ENCODE assay signal across 8 cellular contexts in the genomic region with DNA sequence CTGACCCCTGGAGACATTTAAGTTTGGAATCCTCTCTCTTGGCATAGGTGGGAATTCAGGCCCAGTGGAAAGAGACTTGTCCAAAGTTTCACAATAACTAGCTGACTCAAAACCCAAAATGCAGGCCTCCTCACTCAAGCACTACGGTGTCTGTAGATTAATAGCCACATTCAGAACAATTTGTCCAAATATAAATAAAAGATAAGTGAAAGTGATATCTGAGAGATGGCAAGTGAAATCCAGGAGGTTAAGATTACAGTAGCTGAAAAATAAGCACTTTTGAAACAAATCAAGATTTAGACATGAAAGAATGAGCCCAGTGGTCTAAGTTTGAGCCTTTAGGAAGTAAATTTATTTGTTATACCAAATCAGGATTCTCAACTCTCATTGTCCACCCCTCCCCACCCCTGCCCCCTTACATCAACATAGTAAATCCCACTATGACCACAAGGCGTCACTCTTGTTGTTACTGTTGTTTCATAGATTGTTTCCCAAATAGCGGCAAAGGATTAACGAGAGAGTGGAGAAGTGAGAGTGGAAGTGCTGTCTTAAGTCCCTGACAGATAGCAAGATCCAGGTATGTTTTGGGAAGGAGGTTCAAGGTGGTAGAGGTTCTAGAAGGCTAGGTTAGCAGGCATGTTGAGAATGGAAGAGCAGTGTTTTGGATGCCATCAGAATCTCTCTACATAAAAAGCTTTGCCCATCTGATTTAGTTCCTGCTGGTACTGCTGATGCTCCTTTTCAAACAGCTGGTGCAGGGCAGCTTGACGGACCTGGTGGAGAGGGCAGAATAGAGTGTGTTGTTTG. TPM values are rescaled to one million over a fixed set of nuclear protein-coding genes. Genes with fewer than 3 reads are reported as not detected.
DNase-seq lines count a peak whose midpoint lies in the region; ATAC-seq, FAIRE-seq and TF ChIP-seq lines count a peak whose summit lies in the region.

No MANE protein-coding gene starts in this region.

- no peak overlapping the region for H3K4me3 Mint-ChIP-seq in HFFc6
- H3K4me3 Mint-ChIP-seq in stimulated activated memory B cell treated with anti-CD40 and anti-IgM and Interleukin-4, amounts not matched to agents 10 μg/mL and 1 μg/mL and 100 μg/mL, for 72 hours: no peak overlapping the region

- POLR2A ChIA-PET in K562 (lab: Yijun Ruan, JAX): interaction anchor here (0.6 to 2.1 kb wide), 8 partner anchors 9 to 406 kb away, joined by 3 to 7 read pairs (median 4); no protein-coding TSS in a partner anchor

- 0% methylated on average over 5 of the region's 5 CpGs for WGBS in K562 (ENCODE audit: insufficient coverage, low coverage, missing lambda C conversion rate)

- H3K36me3 ChIP-seq in OCI-LY3 (replicated peaks; ENCODE audit: low read depth, low read length) (no peaks in the 10 kb centered on the region), K562 (ENCODE audit: control insufficient read depth, insufficient read depth, low read length) (no peaks in the 10 kb centered on the region)

- in situ Hi-C loops in K562 (cut with MboI): no loop called here

- H3K9me1 ChIP-seq in K562 (ENCODE audit: control insufficient read depth, insufficient read depth, low read length): no peaks in the 10 kb centered on the region

- no TSS peak for BruUV-seq in K562 (replicated peaks; lab: Mats Ljungman, UMichigan)

- H2AFZ ChIP-seq in OCI-LY3 (ENCODE audit: low read depth, low read length): no peak overlapping the region
- peak overlapping the region; percentile 66 for H2AFZ ChIP-seq in K562 (ENCODE audit: low read depth, low read length)

- CTCF ChIA-PET in K562 (lab: Yijun Ruan, JAX; ENCODE audit: low intra/inter-chr PET ratio): interaction anchor here (1.5 to 2.3 kb wide), 4 partner anchors 10 to 146 kb away, joined by 4 to 14 read pairs (median 6); a partner anchor contains a TSS

- no peaks in the 10 kb centered on the region for H3K36me3 Mint-ChIP-seq in HFFc6 (ENCODE audit: low read depth)
- no peaks in the 10 kb centered on the region for H3K36me3 Mint-ChIP-seq in stimulated activated memory B cell treated with anti-CD40 and anti-IgM and Interleukin-4, amounts not matched to agents 10 μg/mL and 1 μg/mL and 100 μg/mL, for 72 hours

- peaks cover 13% of the 10 kb centered on the region for H3K27me3 ChIP-seq in OCI-LY3 (ENCODE audit: low read depth, low read length)
- H3K27me3 ChIP-seq in K562 (ENCODE audit: control insufficient read depth in 2 of 2, insufficient read depth in 2 of 2, low read length in 2 of 2): no peaks in the 10 kb centered on the region

- peak overlapping the region; percentile 45 for H3K4me2 ChIP-seq in OCI-LY3 (ENCODE audit: low read length)
- peak overlapping the region; percentile 65; the same call in 1 of the 2 replicates for H3K4me2 ChIP-seq in K562 (ENCODE audit: insufficient read depth, low read length)

- peak overlapping the region; percentile 9; the same call in 1 of the 2 replicates for H3K4me3 ChIP-seq in OCI-LY3 (ENCODE audit: low read length)
- no peak overlapping the region for H3K4me3 ChIP-seq in K562

- intact Hi-C loops in K562 (cut with micrococcal nuclease): loop anchor here (1.0 to 10.0 kb wide), 3 partner anchors 73 to 266 kb away; a partner anchor contains a TSS

- DNase-seq in DMS114 treated with DMSO at 0.1 percent for 48 hours (lab: John Stamatoyannopoulos, UW; ENCODE audit: unreplicated experiment) (peak; percentile 81), HFFc6 (peak; percentile 57), K562 (ENCODE audit: extremely low read depth in 1 of 4, low spot score in 3 of 4) (peak; percentile 73 to 77 (median 76)), iPS-NIHi7 (ENCODE audit: extremely low spot score) (peak; percentile 72), NCI-H2029 (lab: John Stamatoyannopoulos, UW) (no peak)

- ATAC-seq in K562 (peak; percentile 87), HG02588 (IDR thresholded peaks at IDR 0.05; ENCODE audit: unreplicated experiment) (no peak)
- ATAC-seq in stimulated activated memory B cell treated with anti-CD40 and anti-IgM and Interleukin-4, amounts not matched to agents 10 μg/mL and 1 μg/mL and 100 μg/mL, for 72 hours: peak; percentile 47

- TF ChIP-seq RAD21 in K562 (CRISPR knock-in tag; conservative IDR thresholded peaks at IDR 0.05 in 1 of 2, IDR thresholded peaks at IDR 0.05 in 1 of 2): peak; percentile 64 to 66

- peaks cover 6% of the 10 kb centered on the region for H3K4me1 Mint-ChIP-seq in HFFc6 (ENCODE audit: low read depth)
- H3K4me1 Mint-ChIP-seq in stimulated activated memory B cell treated with anti-CD40 and anti-IgM and Interleukin-4, amounts not matched to agents 10 μg/mL and 1 μg/mL and 100 μg/mL, for 72 hours: no peaks in the 10 kb centered on the region

- FAIRE-seq in K562 (lab: Jason Lieb, UNC): peak; percentile 88

- H4K20me1 ChIP-seq in OCI-LY3 (ENCODE audit: insufficient read depth, low read length) (no peaks in the 10 kb centered on the region), K562 (replicated peaks; ENCODE audit: control insufficient read depth, insufficient read depth, low read length) (no peaks in the 10 kb centered on the region)

- H3K79me2 ChIP-seq in OCI-LY3 (ENCODE audit: low read length) (no peaks in the 10 kb centered on the region), K562 (ENCODE audit: control insufficient read depth, insufficient read depth, low read length) (no peaks in the 10 kb centered on the region; the same call in 2 of the 3 replicates)

- TF ChIP-seq EP300 in K562 (IDR thresholded peaks at IDR 0.05; ENCODE audit: low read length): no peak

- TF ChIP-seq CTCF in HFFc6 (IDR thresholded peaks at IDR 0.05) (peak; percentile 78), OCI-LY3 (IDR thresholded peaks at IDR 0.05; ENCODE audit: low read depth, low read length) (peak; percentile 81), K562 (IDR thresholded peaks at IDR 0.05 in 2 of 3, conservative IDR thresholded peaks at IDR 0.05 in 1 of 3; ENCODE audit: insufficient read depth in 2 of 3, low read depth in 1 of 3, low read length in 3 of 3) (peak; percentile 57 to 73 (median 73))

- H3K27ac ChIP-seq in OCI-LY3 (ENCODE audit: low read length) (no peak overlapping the region), K562 (ENCODE audit: extremely low read depth, low read depth, low read length) (no peak overlapping the region)

- no peak overlapping the region for H3K9ac ChIP-seq in OCI-LY3 (ENCODE audit: low read length)
- peak overlapping the region in 1 of 2 experiments; percentile 29; a peak in 1 of 4 replicates for H3K9ac ChIP-seq in K562 (ENCODE audit: insufficient read depth in 1 of 2, low read depth in 2 of 2, low read length in 2 of 2)

- no peak overlapping the region for H3K27ac Mint-ChIP-seq in HFFc6
- no peak overlapping the region for H3K27ac Mint-ChIP-seq in stimulated activated memory B cell treated with anti-CD40 and anti-IgM and Interleukin-4, amounts not matched to agents 10 μg/mL and 1 μg/mL and 100 μg/mL, for 72 hours

- H3K9me3 ChIP-seq in OCI-LY3 (ENCODE audit: insufficient read depth, low read length): no peaks in the 10 kb centered on the region
- H3K9me3 ChIP-seq in K562 (replicated peaks; ENCODE audit: control insufficient read depth, insufficient read depth, low read depth, low read length): no peaks in the 10 kb centered on the region

- TF ChIP-seq POLR2A in K562 (conservative IDR thresholded peaks at IDR 0.05): no peak

- H3K9me3 Mint-ChIP-seq in HFFc6: no peaks in the 10 kb centered on the region
- H3K9me3 Mint-ChIP-seq in stimulated activated memory B cell treated with anti-CD40 and anti-IgM and Interleukin-4, amounts not matched to agents 10 μg/mL and 1 μg/mL and 100 μg/mL, for 72 hours: no peaks in the 10 kb centered on the region

- peaks cover 3% of the 10 kb centered on the region for H3K27me3 Mint-ChIP-seq in HFFc6 (ENCODE audit: insufficient read depth)
- H3K27me3 Mint-ChIP-seq in stimulated activated memory B cell treated with anti-CD40 and anti-IgM and Interleukin-4, amounts not matched to agents 10 μg/mL and 1 μg/mL and 100 μg/mL, for 72 hours: peaks cover 11% of the 10 kb centered on the region

- H3K4me1 ChIP-seq in OCI-LY3 (ENCODE audit: low read length) (peaks cover 10% of the 10 kb centered on the region; the same call in 1 of the 2 replicates), K562 (replicated peaks in 1 of 2; ENCODE audit: control insufficient read depth in 2 of 2, insufficient read depth in 2 of 2, low read length in 2 of 2) (peaks cover 5 to 8% of the 10 kb centered on the region in 2 experiments; a peak in 4 of 5 replicates)

RNA-seq across cellular contexts. Expression of a gene that starts 7.1 kb away (rescaled TPM):
- 100 to 1,000 TPM; 503 to 809 (median 701) TPM for total RNA-seq in HFFc6 (2021; fragmentation: NEBNext Ultra II Directional; extraction: Animal tissue kit (Norgen Biotek cat#: 25700))
- 94.6 and 152 TPM in 2 replicates for total RNA-seq in K562 (2011; cell fraction: chromatin; rRNA removed; ENCODE audit: low replicate concordance)
- 60.4 and 81.0 TPM in 2 replicates for total RNA-seq in K562 (2011; cell fraction: nucleolus; rRNA removed)
- total RNA-seq in K562 (2011; cell fraction: nucleoplasm; rRNA removed): 113 and 173 TPM in 2 replicates
- total RNA-seq in K562 (2014; rRNA removed) (344 and 399 TPM in 2 replicates), K562 (2014; rRNA removed; fragmentation: Illumina TruSeq; extraction: Trizol) (350 and 402 TPM in 2 replicates), K562 (2015; rRNA removed; fragmentation: Illumina TruSeq; extraction: Trizol) (400 and 421 TPM in 2 replicates), K562 (2021) (500 and 507 TPM in 2 replicates)
- polyA plus RNA-seq in K562 (2011; rRNA removed) (423 and 536 TPM in 2 replicates), K562 (2014; fragmentation: Illumina TruSeq; extraction: Trizol) (488 and 545 TPM in 2 replicates), K562 (2014; fragmentation: Nextera tagmentation; extraction: Ambion mirVana) (100 to 1,000 TPM; 202 to 241 TPM), K562 (2014; rRNA removed) (496 and 604 TPM in 2 replicates)
- 181 and 303 TPM in 2 replicates for polyA plus RNA-seq in K562 (2011; cell fraction: cytosol; rRNA removed)
- polyA plus RNA-seq in K562 (2011; cell fraction: nucleus; rRNA removed): 147 and 198 TPM in 2 replicates
- 390 and 526 TPM in 2 replicates for polyA plus RNA-seq in K562 (2012)
- polyA minus RNA-seq in K562 (2011; rRNA and poly(A)+ RNA removed): 256 and 293 TPM in 2 replicates
- 99.9 and 136 TPM in 2 replicates for polyA minus RNA-seq in K562 (2011; cell fraction: cytosol; rRNA and poly(A)+ RNA removed)
- 42.7 and 79.9 TPM in 2 replicates for polyA minus RNA-seq in K562 (2011; cell fraction: nucleus; rRNA and poly(A)+ RNA removed)

RNA-seq across cellular contexts. Expression of a gene that starts 7.2 kb away (rescaled TPM):
- not detected for total RNA-seq in HFFc6 (2021; fragmentation: NEBNext Ultra II Directional; extraction: Animal tissue kit (Norgen Biotek cat#: 25700))
- total RNA-seq in K562 (2011; cell fraction: chromatin; rRNA removed; ENCODE audit: low replicate concordance): not detected in 2 replicates
- total RNA-seq in K562 (2011; cell fraction: nucleolus; rRNA removed): not detected in 2 replicates
- not detected in 2 replicates for total RNA-seq in K562 (2011; cell fraction: nucleoplasm; rRNA removed)
- total RNA-seq in K562 (2014; rRNA removed) (not detected in 2 replicates), K562 (2014; rRNA removed; fragmentation: Illumina TruSeq; extraction: Trizol) (not detected in 2 replicates), K562 (2015; rRNA removed; fragmentation: Illumina TruSeq; extraction: Trizol) (not detected in 2 replicates), K562 (2021) (not detected in 2 replicates)
- polyA plus RNA-seq in K562 (2011; rRNA removed) (not detected in 2 replicates), K562 (2014; fragmentation: Illumina TruSeq; extraction: Trizol) (not detected in 2 replicates), K562 (2014; fragmentation: Nextera tagmentation; extraction: Ambion mirVana) (not detected), K562 (2014; rRNA removed) (not detected in 2 replicates)
- polyA plus RNA-seq in K562 (2011; cell fraction: cytosol; rRNA removed): not detected in 2 replicates
- polyA plus RNA-seq in K562 (2011; cell fraction: nucleus; rRNA removed): not detected in 2 replicates
- polyA plus RNA-seq in K562 (2012): not detected in 2 replicates
- not detected in 2 replicates for polyA minus RNA-seq in K562 (2011; rRNA and poly(A)+ RNA removed)
- polyA minus RNA-seq in K562 (2011; cell fraction: cytosol; rRNA and poly(A)+ RNA removed): not detected in 2 replicates
- not detected in 2 replicates for polyA minus RNA-seq in K562 (2011; cell fraction: nucleus; rRNA and poly(A)+ RNA removed)

RNA-seq across cellular contexts. Expression of a gene that starts 21.8 kb away (rescaled TPM):
- total RNA-seq in HFFc6 (2021; fragmentation: NEBNext Ultra II Directional; extraction: Animal tissue kit (Norgen Biotek cat#: 25700)): 100 to 1,000 TPM; 197 to 257 (median 227) TPM
- 517 and 814 TPM in 2 replicates for total RNA-seq in K562 (2011; cell fraction: chromatin; rRNA removed; ENCODE audit: low replicate concordance)
- total RNA-seq in K562 (2011; cell fraction: nucleolus; rRNA removed): 239 and 272 TPM in 2 replicates
- total RNA-seq in K562 (2011; cell fraction: nucleoplasm; rRNA removed): 345 and 418 TPM in 2 replicates
- 83.6 and 98.6 TPM in 2 replicates for total RNA-seq in K562 (2014; rRNA removed)
- total RNA-seq in K562 (2014; rRNA removed; fragmentation: Illumina TruSeq; extraction: Trizol): 112 and 113 TPM in 2 replicates
- total RNA-seq in K562 (2015; rRNA removed; fragmentation: Illumina TruSeq; extraction: Trizol): 119 and 121 TPM in 2 replicates
- 175 and 181 TPM in 2 replicates for total RNA-seq in K562 (2021)
- polyA plus RNA-seq in K562 (2011; rRNA removed): 136 and 245 TPM in 2 replicates
- 207 and 210 TPM in 2 replicates for polyA plus RNA-seq in K562 (2011; cell fraction: cytosol; rRNA removed)
- 551 and 619 TPM in 2 replicates for polyA plus RNA-seq in K562 (2011; cell fraction: nucleus; rRNA removed)
- 126 and 178 TPM in 2 replicates for polyA plus RNA-seq in K562 (2012)
- 193 and 245 TPM in 2 replicates for polyA plus RNA-seq in K562 (2014; fragmentation: Illumina TruSeq; extraction: Trizol)
- polyA plus RNA-seq in K562 (2014; fragmentation: Nextera tagmentation; extraction: Ambion mirVana): 10 to 100 TPM; 75.0 to 92.3 TPM
- polyA plus RNA-seq in K562 (2014; rRNA removed): 141 and 180 TPM in 2 replicates
- 274 and 299 TPM in 2 replicates for polyA minus RNA-seq in K562 (2011; rRNA and poly(A)+ RNA removed)
- polyA minus RNA-seq in K562 (2011; cell fraction: cytosol; rRNA and poly(A)+ RNA removed): 75.8 and 76.5 TPM in 2 replicates
- polyA minus RNA-seq in K562 (2011; cell fraction: nucleus; rRNA and poly(A)+ RNA removed): 217 and 391 TPM in 2 replicates

RNA-seq across cellular contexts. Expression of a gene that starts 44.1 kb away (rescaled TPM):
- total RNA-seq in HFFc6 (2021; fragmentation: NEBNext Ultra II Directional; extraction: Animal tissue kit (Norgen Biotek cat#: 25700)): not detected
- total RNA-seq in K562 (2011; cell fraction: chromatin; rRNA removed; ENCODE audit: low replicate concordance): 0.07 TPM in 1 of 2 replicates, not detected in the other
- total RNA-seq in K562 (2011; cell fraction: nucleolus; rRNA removed): under 0.01 TPM in 1 of 2 replicates, not detected in the other
- total RNA-seq in K562 (2011; cell fraction: nucleoplasm; rRNA removed): 0.15 TPM in 1 of 2 replicates, not detected in the other
- not detected in 2 replicates for total RNA-seq in K562 (2014; rRNA removed)
- 0.04 TPM in 1 of 2 replicates, not detected in the other for total RNA-seq in K562 (2014; rRNA removed; fragmentation: Illumina TruSeq; extraction: Trizol)
- total RNA-seq in K562 (2015; rRNA removed; fragmentation: Illumina TruSeq; extraction: Trizol): 0.04 TPM in 1 of 2 replicates, not detected in the other
- not detected in 2 replicates for total RNA-seq in K562 (2021)
- polyA plus RNA-seq in K562 (2011; rRNA removed): 0.01 TPM in 1 of 2 replicates, not detected in the other
- 0.01 TPM in 1 of 2 replicates, not detected in the other for polyA plus RNA-seq in K562 (2011; cell fraction: cytosol; rRNA removed)
- polyA plus RNA-seq in K562 (2011; cell fraction: nucleus; rRNA removed): 0.01 TPM in 1 of 2 replicates, not detected in the other
- polyA plus RNA-seq in K562 (2012): 0.03 TPM in 1 of 2 replicates, not detected in the other
- polyA plus RNA-seq in K562 (2014; fragmentation: Illumina TruSeq; extraction: Trizol): not detected in 2 replicates
- not detected for polyA plus RNA-seq in K562 (2014; fragmentation: Nextera tagmentation; extraction: Ambion mirVana)
- polyA plus RNA-seq in K562 (2014; rRNA removed): 0.01 TPM in 1 of 2 replicates, not detected in the other
- 0.03 and 0.07 TPM in 2 replicates for polyA minus RNA-seq in K562 (2011; rRNA and poly(A)+ RNA removed)
- not detected in 2 replicates for polyA minus RNA-seq in K562 (2011; cell fraction: cytosol; rRNA and poly(A)+ RNA removed)
- polyA minus RNA-seq in K562 (2011; cell fraction: nucleus; rRNA and poly(A)+ RNA removed): not detected in 2 replicates
